ENCODE assay signal across 9 cellular contexts in genomic region chr17:74770498-74771318, GRCh38. TPM values are rescaled to one million over a fixed set of nuclear protein-coding genes. Genes with fewer than 3 reads are reported as not detected.
DNase-seq lines count a peak whose midpoint lies in the region; ATAC-seq and TF ChIP-seq lines count a peak whose summit lies in the region.
"Had no signal": no experiment of that assay in that cellular context is flagged by ENCODE, and none has a peak within 500 bp of the region (broad histone marks: within the 10 kb centered on the region; RNA-seq: fewer than 3 reads in every experiment).

No MANE protein-coding gene starts in this region.

- no peaks in the 10 kb centered on the region for H3K27me3 ChIP-seq in CD8-positive, alpha-beta T cell (ENCODE audit: insufficient read depth, low read length)

- intact Hi-C loops in CD8-positive, alpha-beta T cell (cut with DNase I, micrococcal nuclease): loop anchor here (1.0 kb wide), 4 partner anchors 11 to 113 kb away; no protein-coding TSS in a partner anchor
- intact Hi-C loops in Right ventricle myocardium superior (cut with DNase I): loop anchor here (2.0 kb wide), 1 partner anchor 26 kb away; no protein-coding TSS in a partner anchor

- H3K4me3 Mint-ChIP-seq in CD8-positive, alpha-beta T cell: no peak overlapping the region

- DNase-seq in CD8-positive, alpha-beta T cell: peak; percentile 62 to 88 (median 76)
- DNase-seq in SHP77 treated with DMSO at 0.1 percent for 48 hours (lab: John Stamatoyannopoulos, UW): peak; percentile 47
- DNase-seq in activated naive CD4-positive, alpha-beta T cell treated with Interleukin-2 at 50 U/mL for 16 hours: peak; percentile 78
- peak; percentile 74 for DNase-seq in Right ventricle myocardium superior
- no peak for DNase-seq in retinal pigment epithelial cell (ENCODE audit: low read depth)
- no peak for DNase-seq in LoVo (ENCODE audit: low spot score)

- no peaks in the 10 kb centered on the region for H3K27me3 Mint-ChIP-seq in CD8-positive, alpha-beta T cell (ENCODE audit: low read depth)

- POLR2A ChIA-PET in CD8-positive, alpha-beta T cell (lab: Charles Lee): interaction anchor here (0.5 to 3.7 kb wide), 11 partner anchors 9 to 329 kb away, joined by 3 to 24 read pairs (median 9); partner anchors contain the start of gene RAB37

- no peak overlapping the region for H3K4me3 ChIP-seq in CD8-positive, alpha-beta T cell (ENCODE audit: low read depth, low read length)
- H3K4me3 ChIP-seq in retinal pigment epithelial cell (ENCODE audit: low read length): no peak overlapping the region
- H3K4me3 ChIP-seq: skin epidermis had no signal

- no peaks in the 10 kb centered on the region for H3K9me3 Mint-ChIP-seq in CD8-positive, alpha-beta T cell

- H3K36me3 ChIP-seq in CD8-positive, alpha-beta T cell (ENCODE audit: insufficient read depth, low read length): peaks cover 66% of the 10 kb centered on the region

- peaks cover 36% of the 10 kb centered on the region for H3K4me1 Mint-ChIP-seq in CD8-positive, alpha-beta T cell (ENCODE audit: low read depth)

- TF ChIP-seq CTCF in CD8-positive, alpha-beta T cell (IDR thresholded peaks at IDR 0.05): peak; percentile 70
- peak; percentile 84 for TF ChIP-seq CTCF in retinal pigment epithelial cell (conservative IDR thresholded peaks at IDR 0.05; ENCODE audit: low read depth, low read length)

- H3K9me3 ChIP-seq in CD8-positive, alpha-beta T cell (ENCODE audit: low read length): no peaks in the 10 kb centered on the region

- H3K36me3 Mint-ChIP-seq in CD8-positive, alpha-beta T cell: peaks cover 70% of the 10 kb centered on the region

- peaks cover 21% of the 10 kb centered on the region for H3K4me1 ChIP-seq in CD8-positive, alpha-beta T cell (ENCODE audit: insufficient read depth, low read length)

- no peak overlapping the region for H3K27ac ChIP-seq in CD8-positive, alpha-beta T cell (ENCODE audit: low read depth, low read length)

- CTCF ChIA-PET in CD8-positive, alpha-beta T cell (lab: Charles Lee): interaction anchor here (0.7 to 16.5 kb wide), 24 partner anchors 9 to 402 kb away, joined by 3 to 196 read pairs (median 5); partner anchors contain the start of gene RAB37

- ATAC-seq in CD8-positive, alpha-beta T cell: peak; percentile 95
- peak; percentile 61 for ATAC-seq in HG03108 (IDR thresholded peaks at IDR 0.05; ENCODE audit: unreplicated experiment)
- ATAC-seq in Right ventricle myocardium superior (ENCODE audit: poor library complexity): peak; percentile 73
- no peak for ATAC-seq in HG02798 (IDR thresholded peaks at IDR 0.05; ENCODE audit: poor library complexity, unreplicated experiment)

- H3K27ac Mint-ChIP-seq in CD8-positive, alpha-beta T cell: peak overlapping the region; percentile 81

RNA-seq across cellular contexts. Expression of gene NAT9, which starts 5.4 kb away (rescaled TPM):
- total RNA-seq in CD8-positive, alpha-beta T cell: 10 to 100 TPM; 37.9 to 41.1 TPM
- 18.6 TPM for total RNA-seq in Right ventricle myocardium superior

RNA-seq across cellular contexts. Expression of gene NHERF1, which starts 22.3 kb away (rescaled TPM):
- total RNA-seq in CD8-positive, alpha-beta T cell: 10 to 100 TPM; 72.5 to 73.7 TPM
- 13.7 TPM for total RNA-seq in Right ventricle myocardium superior

RNA-seq across cellular contexts. Expression of gene RAB37, which starts 33.7 kb away (rescaled TPM):
- total RNA-seq in CD8-positive, alpha-beta T cell: 10 to 100 TPM; 33.7 to 36.0 TPM
- 4.1 TPM for total RNA-seq in Right ventricle myocardium superior

RNA-seq across cellular contexts. Expression of gene CD300LF, which starts 58.0 kb away (rescaled TPM):
- not detected for total RNA-seq in CD8-positive, alpha-beta T cell
- total RNA-seq in Right ventricle myocardium superior: not detected

Comparison
In these comparisons a context has a peak if more than half of its experiments do, and no peak if none do; other contexts are left out.
1. DNase-seq: peak in CD8-positive, alpha-beta T cell (7 of 7), SHP77 treated with DMSO at 0.1 percent for 48 hours (single experiment), activated naive CD4-positive, alpha-beta T cell treated with Interleukin-2 at 50 U/mL for 16 hours (single experiment) and Right ventricle myocardium superior (single experiment); none in retinal pigment epithelial cell (single experiment) and LoVo (single experiment).